8 cellular contexts compared by ENCODE assay signal in genomic region chr15:79595995-79596622, GRCh38.
A peak's percentile ranks its signal among the peaks of the same experiment; 100 is the strongest.
DNase-seq lines count a peak whose midpoint lies in the region; ATAC-seq and TF ChIP-seq lines count a peak whose summit lies in the region.

No MANE protein-coding gene starts in this region.

- peaks cover 19% of the 10 kb centered on the region for H3K27me3 Mint-ChIP-seq in memory B cell

- H3K4me1 Mint-ChIP-seq in memory B cell, result peaks cover 3% of the 10 kb centered on the region

- peak; percentile 72 to 82 (median 76) for TF ChIP-seq CTCF in testis (IDR thresholded peaks at IDR 0.05)

- no peak overlapping the region for H3K27ac ChIP-seq in testis

- H3K4me1 ChIP-seq in testis, result no peaks in the 10 kb centered on the region

- H3K4me3 Mint-ChIP-seq in memory B cell, result no peak overlapping the region

- WGBS in testis, 2 donors, result 30 to 32% methylated on average over 4 of the region's 4 CpGs

- no peak for TF ChIP-seq POLR2A in testis (IDR thresholded peaks at IDR 0.05)

- peaks cover 2% of the 10 kb centered on the region for H3K9me3 Mint-ChIP-seq in memory B cell

- no peak overlapping the region for H3K27ac Mint-ChIP-seq in memory B cell

- ATAC-seq in GM18868 (IDR thresholded peaks at IDR 0.05; ENCODE audit: unreplicated experiment) (peak; percentile 97), HG03025 (IDR thresholded peaks at IDR 0.05; ENCODE audit: low FRiP score, unreplicated experiment) (peak; percentile 84), memory B cell (ENCODE audit: low read depth) (peak; percentile 62)

- intact Hi-C loops in testis (cut with DNase I; ENCODE audit: low total_unique reads), result no loop called here

- peak overlapping the region in 1 of 2 donors; percentile 12 for H3K4me3 ChIP-seq in testis

- no peaks in the 10 kb centered on the region for H3K36me3 ChIP-seq in testis (ENCODE audit: low read depth, missing control alignments)

- DNase-seq in CD1c-positive myeloid dendritic cell (ENCODE audit: extremely low spot score) (peak; percentile 83), NCI-H146 treated with DMSO at 0.1 percent for 48 hours (lab: John Stamatoyannopoulos, UW; ENCODE audit: unreplicated experiment) (peak; percentile 76), SKM-1 treated with dmso at 0.1 percent for 144 hours (lab: John Stamatoyannopoulos, UW; ENCODE audit: unreplicated experiment) (peak; percentile 88), dermis blood vessel endothelial cell (peak; percentile 72), memory B cell (ENCODE audit: low spot score in 2 of 2) (peak in 1 of 2 donors; percentile 9), testis (peak; percentile 87)

- no peaks in the 10 kb centered on the region for H3K27me3 ChIP-seq in testis

- no peaks in the 10 kb centered on the region for H3K9me3 ChIP-seq in testis

- no peaks in the 10 kb centered on the region for H3K36me3 Mint-ChIP-seq in memory B cell
